ENCODE assay signal across 12 cellular contexts in the genomic region with DNA sequence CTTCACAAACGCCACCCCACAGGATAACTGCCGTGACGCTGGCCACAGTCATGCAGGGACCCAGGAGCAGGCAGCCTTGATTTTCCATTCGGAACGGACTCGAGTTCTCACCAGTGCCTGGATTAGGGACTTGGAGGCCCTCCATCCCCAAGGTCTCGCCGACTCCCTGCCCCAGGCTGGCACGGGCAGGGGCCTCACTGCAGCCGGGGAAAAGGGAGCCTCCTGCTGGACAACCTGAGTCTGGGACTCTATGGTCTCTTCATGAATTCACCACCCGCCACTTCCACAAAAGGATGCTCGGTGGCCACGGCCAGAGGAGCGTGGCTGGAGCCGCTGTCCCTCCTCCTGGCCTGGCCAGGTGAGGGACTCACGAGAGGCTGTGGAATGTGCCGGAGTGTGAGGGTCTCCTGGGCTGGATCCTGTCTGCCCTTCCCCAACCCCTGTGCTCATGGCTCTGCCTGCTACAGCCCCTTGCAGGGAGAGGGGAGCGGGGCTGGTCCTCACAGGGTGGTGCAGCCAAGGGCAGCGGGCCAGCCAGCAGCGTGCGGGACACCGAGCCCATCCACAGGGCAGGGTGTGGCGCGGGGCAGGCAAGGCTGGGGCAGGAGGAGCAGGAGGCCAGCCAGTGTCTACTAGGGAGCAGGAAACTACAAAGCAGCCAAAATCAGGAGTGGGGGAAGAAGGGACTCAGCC. TPM values are rescaled to one million over a fixed set of nuclear protein-coding genes. Genes with fewer than 3 reads are reported as not detected.
DNase-seq lines count a peak whose midpoint lies in the region; ATAC-seq and TF ChIP-seq lines count a peak whose summit lies in the region.
"Had no signal": no experiment of that assay in that cellular context is flagged by ENCODE, and none has a peak within 500 bp of the region (broad histone marks: within the 10 kb centered on the region; RNA-seq: fewer than 3 reads in every experiment).

No MANE protein-coding gene starts in this region.

- BruUV-seq in PC-3 (replicated peaks; lab: Mats Ljungman, UMichigan): no TSS peak

- H3K9me3 Mint-ChIP-seq in natural killer cell (no peaks in the 10 kb centered on the region), type B pancreatic cell (no peaks in the 10 kb centered on the region)
- no peaks in the 10 kb centered on the region for H3K9me3 Mint-ChIP-seq in natural killer cell treated with Interleukin-12 subunit alpha and Interleukin-12 subunit beta and Interleukin-15 and Interleukin-18, amount 100 ng/mL, for 72 hours
- H3K9me3 Mint-ChIP-seq: CD8-positive, alpha-beta T cell had no signal

- H3K4me3 ChIP-seq in PC-3 (ENCODE audit: low read length): no peak overlapping the region
- H3K4me3 ChIP-seq: GM23248, SK-N-MC had no signal

- H3K4me1 ChIP-seq in PC-3 (ENCODE audit: insufficient read depth, low read length): no peaks in the 10 kb centered on the region

- H3K27me3 ChIP-seq in PC-3 (ENCODE audit: low read length): no peaks in the 10 kb centered on the region

- no peaks in the 10 kb centered on the region for H3K79me2 ChIP-seq in PC-3 (ENCODE audit: low read length)

- H3K27ac Mint-ChIP-seq in natural killer cell: no peak overlapping the region
- H3K27ac Mint-ChIP-seq in natural killer cell treated with Interleukin-12 subunit alpha and Interleukin-12 subunit beta and Interleukin-15 and Interleukin-18, amount 100 ng/mL, for 72 hours: no peak overlapping the region
- no peak overlapping the region for H3K27ac Mint-ChIP-seq in type B pancreatic cell
- H3K27ac Mint-ChIP-seq: CD8-positive, alpha-beta T cell had no signal

- no peak for TF ChIP-seq POLR2A in GM18505 (IDR thresholded peaks at IDR 0.05; ENCODE audit: borderline replicate concordance, extremely low read depth, insufficient read depth, insufficient read length)

- H3K9ac ChIP-seq in PC-3 (ENCODE audit: low read length): no peak overlapping the region
- H3K9ac ChIP-seq: GM23248 had no signal

- POLR2A ChIA-PET in PC-3 (lab: Charles Lee; ENCODE audit: unreplicated experiment): no interaction called here

- no peak overlapping the region for H3K4me2 ChIP-seq in PC-3 (ENCODE audit: low read length)

- H3K36me3 ChIP-seq in PC-3 (ENCODE audit: low read depth, low read length): no peaks in the 10 kb centered on the region

- no peaks in the 10 kb centered on the region for H3K9me2 ChIP-seq in PC-3 (replicated peaks; ENCODE audit: low read length)

- ATAC-seq in natural killer cell (peak; percentile 42 to 60 (median 42)), PC-3 (peak; percentile 38; the same call in 1 of the 2 replicates), GM18505 (IDR thresholded peaks at IDR 0.05; ENCODE audit: unreplicated experiment) (no peak), HG02970 (IDR thresholded peaks at IDR 0.05; ENCODE audit: low FRiP score, unreplicated experiment) (no peak)
- ATAC-seq in natural killer cell treated with Interleukin-12 subunit alpha and Interleukin-12 subunit beta and Interleukin-15 and Interleukin-18, amount 100 ng/mL, for 72 hours: no peak
- ATAC-seq: CD8-positive, alpha-beta T cell had no signal

- H3K9me3 ChIP-seq in PC-3 (ENCODE audit: low read length): no peaks in the 10 kb centered on the region

- H3K4me3 Mint-ChIP-seq in natural killer cell: no peak overlapping the region
- no peak overlapping the region for H3K4me3 Mint-ChIP-seq in natural killer cell treated with Interleukin-12 subunit alpha and Interleukin-12 subunit beta and Interleukin-15 and Interleukin-18, amount 100 ng/mL, for 72 hours
- no peak overlapping the region for H3K4me3 Mint-ChIP-seq in type B pancreatic cell
- H3K4me3 Mint-ChIP-seq: CD8-positive, alpha-beta T cell had no signal

- DNase-seq in natural killer cell (no peak), PC-3 (no peak), dermis blood vessel endothelial cell (peak; percentile 15), type B pancreatic cell (ENCODE audit: extremely low spot score, unreplicated experiment) (no peak), dedifferentiated amniotic fluid mesenchymal stem cell (ENCODE audit: extremely low spot score) (no peak)
- no peak for DNase-seq in natural killer cell treated with Interleukin-12 subunit alpha and Interleukin-12 subunit beta and Interleukin-15 and Interleukin-18, amount 100 ng/mL, for 72 hours (ENCODE audit: low spot score)
- DNase-seq: GM23248, hippocampal formation had no signal

- no peak overlapping the region for H3K27ac ChIP-seq in PC-3 (ENCODE audit: low read length)
- H3K27ac ChIP-seq: GM23248, SK-N-MC had no signal

- no peaks in the 10 kb centered on the region for H3K27me3 Mint-ChIP-seq in natural killer cell (ENCODE audit: low read depth in 2 of 2)
- H3K27me3 Mint-ChIP-seq in natural killer cell treated with Interleukin-12 subunit alpha and Interleukin-12 subunit beta and Interleukin-15 and Interleukin-18, amount 100 ng/mL, for 72 hours: peaks cover 0 to 2% of the 10 kb centered on the region in 2 donors
- H3K27me3 Mint-ChIP-seq in type B pancreatic cell: no peaks in the 10 kb centered on the region

- intact Hi-C loops in natural killer cell (cut with micrococcal nuclease): loop anchor here (1.0 kb wide), 1 partner anchor 220 kb away; no protein-coding TSS in a partner anchor
- intact Hi-C loops in PC-3 (cut with micrococcal nuclease): no loop called here

- H4K20me1 ChIP-seq in PC-3 (ENCODE audit: low read length): no peaks in the 10 kb centered on the region

- H3K4me1 Mint-ChIP-seq in natural killer cell (no peaks in the 10 kb centered on the region), type B pancreatic cell (ENCODE audit: unreplicated experiment) (peaks cover 3% of the 10 kb centered on the region)
- no peaks in the 10 kb centered on the region for H3K4me1 Mint-ChIP-seq in natural killer cell treated with Interleukin-12 subunit alpha and Interleukin-12 subunit beta and Interleukin-15 and Interleukin-18, amount 100 ng/mL, for 72 hours (ENCODE audit: low read depth in 2 of 2)

- TF ChIP-seq CTCF in natural killer cell (IDR thresholded peaks at IDR 0.05) (no peak), PC-3 (conservative IDR thresholded peaks at IDR 0.05; ENCODE audit: low read depth, low read length) (peak; percentile 45; the same call in 1 of the 2 replicates), type B pancreatic cell (conservative IDR thresholded peaks at IDR 0.05) (peak; percentile 26)

- CTCF ChIA-PET in PC-3 (lab: Charles Lee): no interaction called here

- H3K36me3 Mint-ChIP-seq in natural killer cell (no peaks in the 10 kb centered on the region), type B pancreatic cell (peaks cover 3% of the 10 kb centered on the region)
- H3K36me3 Mint-ChIP-seq in natural killer cell treated with Interleukin-12 subunit alpha and Interleukin-12 subunit beta and Interleukin-15 and Interleukin-18, amount 100 ng/mL, for 72 hours: no peaks in the 10 kb centered on the region
- H3K36me3 Mint-ChIP-seq: CD8-positive, alpha-beta T cell had no signal

- no peak overlapping the region for H2AFZ ChIP-seq in PC-3 (ENCODE audit: low read length)
- H2AFZ ChIP-seq: GM23248 had no signal

- no peaks in the 10 kb centered on the region for H3F3A ChIP-seq in PC-3 (ENCODE audit: low read length, unreplicated experiment)

RNA-seq across cellular contexts. Expression of a gene that starts 42.3 kb away (rescaled TPM):
- not detected for total RNA-seq in natural killer cell
- total RNA-seq in natural killer cell treated with Interleukin-12 subunit alpha and Interleukin-12 subunit beta and Interleukin-15 and Interleukin-18, amount 100 ng/mL, for 72 hours: not detected
- not detected in 2 replicates for total RNA-seq in PC-3 (2014; rRNA removed)
- not detected in 2 replicates for total RNA-seq in dermis blood vessel endothelial cell
- total RNA-seq in type B pancreatic cell (ENCODE audit: low replicate concordance): 0.97 TPM in 1 of 2 replicates, not detected in the other
- total RNA-seq: CD8-positive, alpha-beta T cell; GM23248 had no signal

RNA-seq across cellular contexts. Expression of a gene that starts 51.3 kb away (rescaled TPM):
- total RNA-seq in natural killer cell (not detected), PC-3 (2014; rRNA removed) (not detected in 2 replicates), dermis blood vessel endothelial cell (not detected in 2 replicates), type B pancreatic cell (ENCODE audit: low replicate concordance) (0.10 and 0.43 TPM in 2 replicates)
- not detected for total RNA-seq in natural killer cell treated with Interleukin-12 subunit alpha and Interleukin-12 subunit beta and Interleukin-15 and Interleukin-18, amount 100 ng/mL, for 72 hours
- total RNA-seq: CD8-positive, alpha-beta T cell; GM23248 had no signal

Comparison
In these comparisons a context has a peak if more than half of its experiments do, and no peak if none do; other contexts are left out.
1. ATAC-seq: peak in natural killer cell (3 of 3) and PC-3 (single experiment); none in natural killer cell treated with Interleukin-12 subunit alpha and Interleukin-12 subunit beta and Interleukin-15 and Interleukin-18, amount 100 ng/mL, for 72 hours (0 of 2), GM18505 (single experiment) and HG02970 (single experiment).